ENCODE assay signal across 10 cellular contexts in genomic region chr6:109239192-109239917, GRCh38.
DNase-seq lines count a peak whose midpoint lies in the region; ATAC-seq and TF ChIP-seq lines count a peak whose summit lies in the region.
"Had no signal": no experiment of that assay in that cellular context is flagged by ENCODE, and none has a peak within 500 bp of the region (broad histone marks: within the 10 kb centered on the region; RNA-seq: fewer than 3 reads in every experiment).

No MANE protein-coding gene starts in this region.

- H3K27me3 ChIP-seq in left ventricle myocardium inferior (ENCODE audit: low read depth) (no peaks in the 10 kb centered on the region), neural progenitor cell (no peaks in the 10 kb centered on the region)

- peak overlapping the region; percentile 37 for H2AFZ ChIP-seq in neural progenitor cell (replicated peaks)

- DNase-seq in left ventricle myocardium inferior (no peak), left cardiac atrium (no peak), coronary artery (ENCODE audit: low spot score) (no peak), neural progenitor cell (ENCODE audit: low spot score) (no peak), DMS153 treated with DMSO at 0.1 percent for 48 hours (lab: John Stamatoyannopoulos, UW; ENCODE audit: unreplicated experiment) (no peak)
- DNase-seq: activated CD8-positive, alpha-beta memory T cell treated with anti-CD3 and anti-CD28 coated beads, Interleukin-2, amount 50 U/mL, for 4 hours; central memory CD4-positive, alpha-beta T cell had no signal

- H3K27ac ChIP-seq in left ventricle myocardium inferior (replicated peaks), result peak overlapping the region; percentile 69
- peak overlapping the region; percentile 62 to 68 for H3K27ac ChIP-seq in coronary artery
- H3K27ac ChIP-seq in neural progenitor cell, result no peak overlapping the region

- H3K27ac Mint-ChIP-seq in neural progenitor cell, result peak overlapping the region; percentile 47

- no peaks in the 10 kb centered on the region for H4K20me1 ChIP-seq in neural progenitor cell (ENCODE audit: low read depth)

- H3K9me3 Mint-ChIP-seq in neural progenitor cell, result no peaks in the 10 kb centered on the region

- peaks cover 26% of the 10 kb centered on the region for H3K4me1 Mint-ChIP-seq in neural progenitor cell

- TF ChIP-seq CTCF in left ventricle myocardium inferior (IDR thresholded peaks at IDR 0.05; ENCODE audit: borderline replicate concordance), result no peak
- no peak for TF ChIP-seq CTCF in coronary artery (IDR thresholded peaks at IDR 0.05)
- TF ChIP-seq CTCF in neural progenitor cell (IDR thresholded peaks at IDR 0.05), result no peak

- intact Hi-C loops in left ventricle myocardium inferior (cut with micrococcal nuclease) (no loop called here), left cardiac atrium (cut with DNase I) (no loop called here)

- no peaks in the 10 kb centered on the region for H3K36me3 ChIP-seq in left ventricle myocardium inferior
- no peaks in the 10 kb centered on the region for H3K36me3 ChIP-seq in neural progenitor cell

- no peaks in the 10 kb centered on the region for H3K36me3 Mint-ChIP-seq in neural progenitor cell

- H3K4me2 ChIP-seq in neural progenitor cell, result no peak overlapping the region

- H3K9me3 ChIP-seq in left ventricle myocardium inferior (replicated peaks) (no peaks in the 10 kb centered on the region), neural progenitor cell (ENCODE audit: low read depth) (no peaks in the 10 kb centered on the region)

- H3K9ac ChIP-seq in neural progenitor cell, result no peak overlapping the region

- no peak for ATAC-seq in left cardiac atrium
- no peak for ATAC-seq in HG03469 (IDR thresholded peaks at IDR 0.05; ENCODE audit: unreplicated experiment)
- ATAC-seq in HG02571 (IDR thresholded peaks at IDR 0.05; ENCODE audit: unreplicated experiment), result no peak
- no peak for ATAC-seq in HG03025 (IDR thresholded peaks at IDR 0.05; ENCODE audit: low FRiP score, unreplicated experiment)

- H3F3A ChIP-seq in neural progenitor cell (ENCODE audit: low read depth), result peaks cover 5% of the 10 kb centered on the region

- H3K4me1 ChIP-seq in left ventricle myocardium inferior, result peaks cover 31% of the 10 kb centered on the region
- H3K4me1 ChIP-seq in neural progenitor cell, result peaks cover 18% of the 10 kb centered on the region

- H3K27me3 Mint-ChIP-seq in neural progenitor cell (ENCODE audit: insufficient read depth, low read depth), result no peaks in the 10 kb centered on the region

- H3K79me2 ChIP-seq in neural progenitor cell (ENCODE audit: low read depth), result no peaks in the 10 kb centered on the region

- H3K4me3 ChIP-seq in left ventricle myocardium inferior (no peak overlapping the region), coronary artery (no peak overlapping the region), neural progenitor cell (no peak overlapping the region)

- no peak overlapping the region for H3K4me3 Mint-ChIP-seq in neural progenitor cell
